ENCODE assay signal across 8 cellular contexts in genomic region chr6:11324453-11325023, GRCh38.
DNase-seq lines count a peak whose midpoint lies in the region; ATAC-seq and TF ChIP-seq lines count a peak whose summit lies in the region.

No MANE protein-coding gene starts in this region.

- CTCF ChIA-PET in activated CD8-positive, alpha-beta T cell treated with anti-CD3 and anti-CD28 coated beads, Interleukin-2, amount 10 ng/mL, durations not matched to agents 7 days and 5 days (lab: Charles Lee), result interaction anchor here (1.0 to 2.2 kb wide), 3 partner anchors 9 to 171 kb away, joined by 3 to 5 read pairs (median 4); no protein-coding TSS in a partner anchor
- CTCF ChIA-PET in SK-N-SH (lab: Yijun Ruan, JAX), result no interaction called here

- no peaks in the 10 kb centered on the region for H3K27me3 Mint-ChIP-seq in activated CD8-positive, alpha-beta T cell treated with anti-CD3 and anti-CD28 coated beads, Interleukin-2, amount 10 ng/mL, durations not matched to agents 7 days and 5 days (ENCODE audit: low read depth)

- no peak overlapping the region for H2AFZ ChIP-seq in SK-N-SH (ENCODE audit: low read depth)

- no peaks in the 10 kb centered on the region for H3K9me3 Mint-ChIP-seq in activated CD8-positive, alpha-beta T cell treated with anti-CD3 and anti-CD28 coated beads, Interleukin-2, amount 10 ng/mL, durations not matched to agents 7 days and 5 days (ENCODE audit: insufficient read depth)

- no peaks in the 10 kb centered on the region for H4K20me1 ChIP-seq in SK-N-SH (ENCODE audit: insufficient read depth)

- no peak for TF ChIP-seq EP300 in SK-N-SH (IDR thresholded peaks at IDR 0.05; ENCODE audit: borderline replicate concordance in 1 of 2, low read depth in 1 of 2, low read length in 1 of 2)

- no peaks in the 10 kb centered on the region for H3K27me3 ChIP-seq in BE2C
- H3K27me3 ChIP-seq in SK-N-SH (ENCODE audit: insufficient read depth), result no peaks in the 10 kb centered on the region

- no peaks in the 10 kb centered on the region for H3K4me1 ChIP-seq in BE2C
- no peaks in the 10 kb centered on the region; a peak in 1 of 4 replicates for H3K4me1 ChIP-seq in SK-N-SH (ENCODE audit: control insufficient read depth in 1 of 2, insufficient read depth in 2 of 2, low read depth in 1 of 2, low read length in 1 of 2)

- no peak overlapping the region for H3K9ac ChIP-seq in SK-N-SH

- TF ChIP-seq RAD21 in SK-N-SH (IDR thresholded peaks at IDR 0.05; ENCODE audit: low read length), result no peak

- H3K27ac Mint-ChIP-seq in activated CD8-positive, alpha-beta T cell treated with anti-CD3 and anti-CD28 coated beads, Interleukin-2, amount 10 ng/mL, durations not matched to agents 7 days and 5 days, result peak overlapping the region; percentile 78

- no peak overlapping the region for H3K4me2 ChIP-seq in SK-N-SH

- no peak for TF ChIP-seq CTCF in BE2C (IDR thresholded peaks at IDR 0.05; ENCODE audit: low read depth, low read length)
- no peak for TF ChIP-seq CTCF in SK-N-SH (IDR thresholded peaks at IDR 0.05)

- POLR2A ChIA-PET in activated CD8-positive, alpha-beta T cell treated with anti-CD3 and anti-CD28 coated beads, Interleukin-2, amount 10 ng/mL, durations not matched to agents 7 days and 5 days (lab: Charles Lee), result interaction anchor here (0.9 kb wide), 1 partner anchor 46 kb away, joined by 3 read pairs; no protein-coding TSS in a partner anchor
- POLR2A ChIA-PET in SK-N-SH (lab: Yijun Ruan, JAX), result no interaction called here

- H3K4me3 ChIP-seq in BE2C (ENCODE audit: low read depth, low read length) (no peak overlapping the region), SK-N-SH (ENCODE audit: low read depth in 2 of 2, low read length in 1 of 2) (no peak overlapping the region)

- no peaks in the 10 kb centered on the region for H3F3A ChIP-seq in SK-N-SH (replicated peaks; ENCODE audit: insufficient read depth)

- peaks cover 52% of the 10 kb centered on the region for H3K36me3 Mint-ChIP-seq in activated CD8-positive, alpha-beta T cell treated with anti-CD3 and anti-CD28 coated beads, Interleukin-2, amount 10 ng/mL, durations not matched to agents 7 days and 5 days (ENCODE audit: low read depth)

- no peaks in the 10 kb centered on the region; the same call in 1 of the 2 replicates for H3K9me3 ChIP-seq in BE2C
- no peaks in the 10 kb centered on the region for H3K9me3 ChIP-seq in SK-N-SH

- peak; percentile 60 for DNase-seq in activated CD8-positive, alpha-beta T cell treated with anti-CD3 and anti-CD28 coated beads, Interleukin-2, amount 10 ng/mL, durations not matched to agents 7 days and 5 days
- peak; percentile 45 to 67 for DNase-seq in stimulated activated CD4-positive, alpha-beta T cell treated with anti-CD3 and anti-CD28 coated beads, Interleukin-2, amount 100 ng/mL, for 24 hours
- no peak for DNase-seq in COLO668 (lab: John Stamatoyannopoulos, UW; ENCODE audit: unreplicated experiment)
- no peak for DNase-seq in cerebellar cortex (ENCODE audit: low spot score)
- no peak for DNase-seq in BE2C
- no peak for DNase-seq in SK-N-SH

- no peak overlapping the region for H3K27ac ChIP-seq in SK-N-SH (ENCODE audit: low read depth in 2 of 2, low read length in 1 of 2)

- H3K9me2 ChIP-seq in SK-N-SH, result no peaks in the 10 kb centered on the region

- H3K4me1 Mint-ChIP-seq in activated CD8-positive, alpha-beta T cell treated with anti-CD3 and anti-CD28 coated beads, Interleukin-2, amount 10 ng/mL, durations not matched to agents 7 days and 5 days (ENCODE audit: low read depth), result peaks cover 57% of the 10 kb centered on the region

- WGBS in SK-N-SH (ENCODE audit: low lambda C conversion rate), result 99% methylated on average over 6 of the region's 6 CpGs

- H3K36me3 ChIP-seq in BE2C, result no peaks in the 10 kb centered on the region
- H3K36me3 ChIP-seq in SK-N-SH (replicated peaks in 1 of 2; ENCODE audit: control insufficient read depth in 1 of 2, insufficient read depth in 2 of 2, low read length in 1 of 2), result no peaks in the 10 kb centered on the region

- peak overlapping the region; percentile 44 for H3K4me3 Mint-ChIP-seq in activated CD8-positive, alpha-beta T cell treated with anti-CD3 and anti-CD28 coated beads, Interleukin-2, amount 10 ng/mL, durations not matched to agents 7 days and 5 days

- peak; percentile 67 for ATAC-seq in GM18909 (IDR thresholded peaks at IDR 0.05; ENCODE audit: poor library complexity, unreplicated experiment)
- peak; percentile 82 for ATAC-seq in HG02884 (IDR thresholded peaks at IDR 0.05; ENCODE audit: unreplicated experiment)
- ATAC-seq in activated CD8-positive, alpha-beta T cell treated with anti-CD3 and anti-CD28 coated beads, Interleukin-2, amount 10 ng/mL, durations not matched to agents 7 days and 5 days, result peak; percentile 78

- H3K79me2 ChIP-seq in SK-N-SH (ENCODE audit: insufficient read depth), result no peaks in the 10 kb centered on the region

TF ChIP-seq in SK-N-SH, 30 proteins besides CTCF, POLR2A, EP300 and RAD21:
- TF ChIP-seq JUND (IDR thresholded peaks at IDR 0.05), result no peak
- TF ChIP-seq NFIC (IDR thresholded peaks at IDR 0.05; ENCODE audit: borderline replicate concordance), result no peak
- no peak for TF ChIP-seq ZBTB33 (IDR thresholded peaks at IDR 0.05; ENCODE audit: borderline replicate concordance, low read depth)

Comparison
In these comparisons a context has a peak if more than half of its experiments do, and no peak if none do; other contexts are left out.
1. DNase-seq: peak in activated CD8-positive, alpha-beta T cell treated with anti-CD3 and anti-CD28 coated beads, Interleukin-2, amount 10 ng/mL, durations not matched to agents 7 days and 5 days (single experiment) and stimulated activated CD4-positive, alpha-beta T cell treated with anti-CD3 and anti-CD28 coated beads, Interleukin-2, amount 100 ng/mL, for 24 hours (2 of 2); none in COLO668 (single experiment), cerebellar cortex (single experiment), BE2C (single experiment) and SK-N-SH (single experiment).
2. Peak in every context shown above with its lines, with median percentiles within 50 percentile points of each other: ATAC-seq.